In the genomic region with DNA sequence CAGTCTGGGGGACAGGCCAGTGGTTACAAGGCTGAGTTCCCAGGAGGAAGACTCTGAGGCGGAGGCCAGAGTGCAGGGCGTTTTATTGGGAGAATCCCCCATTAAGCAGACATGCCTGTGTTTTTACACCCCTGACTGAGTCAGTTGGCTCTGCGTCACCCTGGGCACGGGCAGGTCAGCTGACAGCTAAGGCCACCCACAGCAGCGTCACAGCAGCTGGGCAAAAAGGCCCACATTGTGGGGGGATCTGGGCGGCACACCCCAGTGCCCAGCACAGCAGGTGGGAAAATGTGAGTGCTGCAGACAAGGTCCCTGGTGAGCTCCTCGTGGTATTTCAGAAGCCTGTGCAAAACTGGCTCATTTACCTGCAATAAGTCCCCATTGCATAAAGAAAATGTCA, we compare ENCODE assay signal across 25 cellular contexts.
"Had no signal": no experiment of that assay in that cellular context is flagged by ENCODE, and none has a peak within 500 bp of the region (broad histone marks: within the 10 kb centered on the region; RNA-seq: fewer than 3 reads in every experiment).

No MANE protein-coding gene starts in this region.

- H3K9me3 ChIP-seq: gastrocnemius medialis, left ventricle myocardium inferior, mucosa of descending colon, ovary, psoas muscle, sigmoid colon, suprapubic skin, tibial artery, upper lobe of right lung had no signal

- H3K27me3 ChIP-seq: brain microvascular endothelial cell, gastrocnemius medialis, ovary had no signal

- H3K4me1 Mint-ChIP-seq: activated CD4-positive, alpha-beta T cell treated with anti-CD3 and anti-CD28 coated beads, Interleukin-2, amount 10 ng/mL, durations not matched to agents 24 days and 14 days; activated naive CD4-positive, alpha-beta T cell treated with anti-CD3 and anti-CD28 coated beads, Interleukin-2, amount 10 ng/mL, durations not matched to agents 7 days and 5 days; activated naive CD8-positive, alpha-beta T cell treated with anti-CD3 and anti-CD28 coated beads, Interleukin-2, amount 10 ng/mL, durations not matched to agents 7 days and 5 days had no signal

- H3K4me3 ChIP-seq: gastrocnemius medialis, left ventricle myocardium inferior, mucosa of descending colon, ovary, psoas muscle, sigmoid colon, smooth muscle cell, suprapubic skin, tibial artery, upper lobe of right lung had no signal

- H3K27ac Mint-ChIP-seq: activated CD4-positive, alpha-beta memory T cell treated with anti-CD3 and anti-CD28 coated beads for 36 hours; activated CD4-positive, alpha-beta T cell treated with anti-CD3 and anti-CD28 coated beads, Interleukin-2, amount 10 ng/mL, durations not matched to agents 24 days and 14 days; activated naive CD4-positive, alpha-beta T cell treated with anti-CD3 and anti-CD28 coated beads, Interleukin-2, amount 10 ng/mL, durations not matched to agents 7 days and 5 days; activated naive CD8-positive, alpha-beta T cell treated with anti-CD3 and anti-CD28 coated beads, Interleukin-2, amount 10 ng/mL, durations not matched to agents 7 days and 5 days; effector memory CD8-positive, alpha-beta T cell; nephron had no signal

- H3K36me3 Mint-ChIP-seq: activated CD4-positive, alpha-beta memory T cell treated with anti-CD3 and anti-CD28 coated beads for 36 hours; activated naive CD4-positive, alpha-beta T cell treated with anti-CD3 and anti-CD28 coated beads, Interleukin-2, amount 10 ng/mL, durations not matched to agents 7 days and 5 days; activated naive CD8-positive, alpha-beta T cell treated with anti-CD3 and anti-CD28 coated beads, Interleukin-2, amount 10 ng/mL, durations not matched to agents 7 days and 5 days had no signal

- H3K4me3 Mint-ChIP-seq: activated CD4-positive, alpha-beta memory T cell treated with anti-CD3 and anti-CD28 coated beads for 36 hours; activated CD4-positive, alpha-beta T cell treated with anti-CD3 and anti-CD28 coated beads, Interleukin-2, amount 10 ng/mL, durations not matched to agents 24 days and 14 days; activated naive CD4-positive, alpha-beta T cell treated with anti-CD3 and anti-CD28 coated beads, Interleukin-2, amount 10 ng/mL, durations not matched to agents 7 days and 5 days; activated naive CD8-positive, alpha-beta T cell treated with anti-CD3 and anti-CD28 coated beads, Interleukin-2, amount 10 ng/mL, durations not matched to agents 7 days and 5 days; effector memory CD8-positive, alpha-beta T cell; nephron had no signal

- H3K4me1 ChIP-seq: left ventricle myocardium inferior, psoas muscle, suprapubic skin, tibial artery, upper lobe of right lung had no signal

- H3K27me3 Mint-ChIP-seq: activated naive CD8-positive, alpha-beta T cell treated with anti-CD3 and anti-CD28 coated beads, Interleukin-2, amount 10 ng/mL, durations not matched to agents 7 days and 5 days had no signal

- H3K9me3 Mint-ChIP-seq: activated CD4-positive, alpha-beta memory T cell treated with anti-CD3 and anti-CD28 coated beads for 36 hours; activated CD4-positive, alpha-beta T cell treated with anti-CD3 and anti-CD28 coated beads, Interleukin-2, amount 10 ng/mL, durations not matched to agents 24 days and 14 days; activated naive CD4-positive, alpha-beta T cell treated with anti-CD3 and anti-CD28 coated beads, Interleukin-2, amount 10 ng/mL, durations not matched to agents 7 days and 5 days; activated naive CD8-positive, alpha-beta T cell treated with anti-CD3 and anti-CD28 coated beads, Interleukin-2, amount 10 ng/mL, durations not matched to agents 7 days and 5 days; effector memory CD8-positive, alpha-beta T cell; nephron had no signal

- DNase-seq: activated CD4-positive, alpha-beta memory T cell treated with anti-CD3 and anti-CD28 coated beads for 36 hours; activated CD4-positive, alpha-beta T cell treated with anti-CD3 and anti-CD28 coated beads, Interleukin-2, amount 10 ng/mL, durations not matched to agents 24 days and 14 days; activated CD8-positive, alpha-beta memory T cell treated with anti-CD3 and anti-CD28 coated beads, Interleukin-2, amount 50 U/mL, for 4 hours; activated gamma-delta T cell; activated naive CD4-positive, alpha-beta T cell treated with anti-CD3 and anti-CD28 coated beads, Interleukin-2, amount 10 ng/mL, durations not matched to agents 7 days and 5 days; activated naive CD8-positive, alpha-beta T cell treated with anti-CD3 and anti-CD28 coated beads, Interleukin-2, amount 10 ng/mL, durations not matched to agents 7 days and 5 days; activated T-cell treated with anti-CD3 and anti-CD28 coated beads, Interleukin-2, amount 50 U/mL, for 1 hour; brain microvascular endothelial cell; cortex of kidney; effector memory CD8-positive, alpha-beta T cell; erythroblast; gastrocnemius medialis; glutamatergic neuron; left ventricle myocardium inferior; mucosa of descending colon; ovary; psoas muscle; sigmoid colon; stimulated activated naive CD4-positive, alpha-beta T cell; tibial artery; upper lobe of right lung; WERI-Rb-1 had no signal

- H3K4me2 ChIP-seq: smooth muscle cell had no signal

- H3K36me3 ChIP-seq: brain microvascular endothelial cell, gastrocnemius medialis, left ventricle myocardium inferior, ovary, sigmoid colon, suprapubic skin, tibial artery, upper lobe of right lung, WERI-Rb-1 had no signal

- H3K27ac ChIP-seq: brain microvascular endothelial cell, gastrocnemius medialis, left ventricle myocardium inferior, ovary, psoas muscle, sigmoid colon, suprapubic skin, tibial artery, upper lobe of right lung, WERI-Rb-1 had no signal
